In genomic region chr6:2917801-2918495, GRCh38 we compare ENCODE assay signal across 15 cellular contexts.
"Had no signal": no experiment of that assay in that cellular context is flagged by ENCODE, and none has a peak within 500 bp of the region (broad histone marks: within the 10 kb centered on the region; RNA-seq: fewer than 3 reads in every experiment).

No MANE protein-coding gene starts in this region.

- H3K27ac Mint-ChIP-seq: activated naive CD8-positive, alpha-beta T cell; stimulated activated naive B cell treated with anti-CD40 and anti-IgM and Interleukin-4, amounts not matched to agents 10 μg/mL and 1 μg/mL and 100 μg/mL, for 72 hours had no signal

- DNase-seq: activated CD4-positive, alpha-beta T cell treated with anti-CD3 and anti-CD28 coated beads for 36 hours; activated gamma-delta T cell; amygdala; heart left ventricle; midbrain; nucleus accumbens; spleen; stimulated activated CD4-positive, alpha-beta T cell treated with anti-CD3 and anti-CD28 coated beads, Interleukin-1b, Interleukin-23, amount 100 ng/mL, for 48 hours; stimulated activated naive B cell treated with anti-CD40 and anti-IgM and Interleukin-4, amounts not matched to agents 10 μg/mL and 1 μg/mL and 100 μg/mL, for 72 hours; SW 1271; T-helper 9 cell; upper lobe of left lung had no signal

- H3K27me3 Mint-ChIP-seq: activated CD4-positive, alpha-beta T cell treated with anti-CD3 and anti-CD28 coated beads for 36 hours; activated naive CD8-positive, alpha-beta T cell; stimulated activated naive B cell treated with anti-CD40 and anti-IgM and Interleukin-4, amounts not matched to agents 10 μg/mL and 1 μg/mL and 100 μg/mL, for 72 hours had no signal

- H3K4me3 Mint-ChIP-seq: activated CD4-positive, alpha-beta memory T cell treated with anti-CD3 and anti-CD28 coated beads, Interleukin-2, amount 10 ng/mL, durations not matched to agents 7 days and 5 days; activated CD4-positive, alpha-beta T cell treated with anti-CD3 and anti-CD28 coated beads for 36 hours; activated naive CD8-positive, alpha-beta T cell; brain; stimulated activated naive B cell treated with anti-CD40 and anti-IgM and Interleukin-4, amounts not matched to agents 10 μg/mL and 1 μg/mL and 100 μg/mL, for 72 hours had no signal

- H3K36me3 Mint-ChIP-seq: activated naive CD8-positive, alpha-beta T cell had no signal
